ENCODE assay signal across 14 cellular contexts in the genomic region with DNA sequence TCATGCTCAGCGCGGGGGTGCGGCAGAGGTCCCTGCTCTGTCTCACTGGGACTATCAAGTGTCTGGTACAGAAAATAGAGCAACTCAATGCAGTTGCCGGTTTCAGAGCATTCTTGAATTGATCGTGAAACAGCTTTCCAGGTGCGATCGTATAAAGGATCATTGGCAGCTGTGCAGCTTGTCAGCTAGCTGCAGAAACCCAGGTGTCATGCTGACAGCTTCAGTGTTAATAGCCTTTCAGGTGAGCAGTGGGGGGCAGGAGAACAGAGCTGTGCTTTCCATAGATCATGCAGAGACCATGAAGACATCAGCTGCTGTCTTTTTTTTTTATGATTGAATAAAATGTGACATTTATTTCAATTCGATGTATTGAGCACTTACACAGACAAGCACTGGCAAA.
"Had no signal": no experiment of that assay in that cellular context is flagged by ENCODE, and none has a peak within 500 bp of the region (broad histone marks: within the 10 kb centered on the region; RNA-seq: fewer than 3 reads in every experiment).

No MANE protein-coding gene starts in this region.

- H3K36me3 ChIP-seq: ascending aorta, esophagus muscularis mucosa, upper lobe of right lung, WERI-Rb-1 had no signal

- FAIRE-seq: bronchial epithelial cell, endometrium, islet of Langerhans had no signal

- H3K4me1 ChIP-seq: ascending aorta, esophagus muscularis mucosa, upper lobe of right lung had no signal

- H3K9me3 ChIP-seq: ascending aorta, esophagus muscularis mucosa, upper lobe of right lung had no signal

- DNase-seq: activated CD4-positive, alpha-beta T cell treated with anti-CD3 and anti-CD28 coated beads for 4 hours; activated CD8-positive, alpha-beta memory T cell treated with anti-CD3 and anti-CD28 coated beads, Interleukin-2, amount 50 U/mL, for 4 hours; activated CD8-positive, alpha-beta T cell treated with anti-CD3 and anti-CD28 coated beads for 36 hours; activated naive CD4-positive, alpha-beta T cell; dorsolateral prefrontal cortex; stimulated activated CD4-positive, alpha-beta T cell treated with anti-CD3 and anti-CD28 coated beads, Interleukin-2, amount 100 ng/mL, for 48 hours; stimulated activated naive CD8-positive, alpha-beta T cell treated with anti-CD3 and anti-CD28 coated beads, Interleukin-15, Interleukin-2, amounts not matched to agents 100 U/mL and 50 U/mL, for 24 hours; upper lobe of right lung; WERI-Rb-1 had no signal

- H3K4me3 ChIP-seq: ascending aorta, dorsolateral prefrontal cortex, esophagus muscularis mucosa, upper lobe of right lung had no signal

- H3K27ac ChIP-seq: ascending aorta, dorsolateral prefrontal cortex, esophagus muscularis mucosa, upper lobe of right lung, WERI-Rb-1 had no signal

- H3K27me3 ChIP-seq: ascending aorta, esophagus muscularis mucosa, upper lobe of right lung had no signal
